ENCODE assay signal across 14 cellular contexts in the genomic region with DNA sequence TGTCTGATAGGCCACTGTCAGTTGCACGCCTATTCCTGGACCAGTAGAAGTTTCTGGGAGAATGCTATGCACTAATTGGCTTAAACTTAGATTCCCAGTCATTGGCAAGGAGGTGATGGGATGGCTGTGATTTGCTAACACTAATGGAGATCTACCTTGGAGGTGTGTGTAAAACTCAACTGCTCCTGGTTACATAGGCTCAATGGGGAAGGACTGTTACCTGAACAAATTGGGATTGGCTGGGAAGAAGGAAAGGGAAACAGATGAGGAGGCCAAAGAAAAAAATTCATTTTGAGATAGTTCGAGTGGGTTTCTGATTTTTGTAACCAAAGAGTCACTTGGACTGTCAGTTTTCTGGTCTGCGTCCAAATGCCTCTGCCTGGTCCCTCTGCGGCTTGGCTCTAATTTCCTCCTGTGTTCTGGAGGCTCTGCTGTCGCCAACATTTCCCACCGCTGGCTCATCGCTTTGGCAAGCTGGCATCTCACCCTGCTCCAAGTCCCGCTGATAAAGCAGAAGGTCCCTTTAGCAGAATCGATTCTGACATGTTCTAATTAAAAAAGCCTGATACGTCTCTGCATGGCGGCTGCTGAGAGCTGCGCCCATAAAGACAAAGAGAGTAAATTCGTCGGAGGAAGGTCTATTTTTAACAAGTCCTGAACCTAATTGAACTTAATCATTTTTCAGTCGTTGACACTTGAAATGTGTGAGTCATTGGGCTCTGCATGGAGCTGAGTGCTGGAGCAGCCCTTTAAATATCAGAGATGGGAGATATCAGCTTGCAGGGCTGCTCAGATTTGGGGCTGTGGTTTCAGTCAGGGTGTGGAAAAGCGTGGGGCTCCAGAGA. TPM values are rescaled to one million over a fixed set of nuclear protein-coding genes. Genes with fewer than 3 reads are reported as not detected.
A peak's percentile ranks its signal among the peaks of the same experiment; 100 is the strongest.
DNase-seq lines count a peak whose midpoint lies in the region; ATAC-seq and TF ChIP-seq lines count a peak whose summit lies in the region.
"Had no signal": no experiment of that assay in that cellular context is flagged by ENCODE, and none has a peak within 500 bp of the region (broad histone marks: within the 10 kb centered on the region; RNA-seq: fewer than 3 reads in every experiment).

No MANE protein-coding gene starts in this region.

- peak; percentile 86 for ATAC-seq in SK-N-SH treated with all-trans-retinoic acid at 6 μM for 48 hours
- ATAC-seq in HG03175 (IDR thresholded peaks at IDR 0.05; ENCODE audit: unreplicated experiment), result no peak

- H3K4me3 ChIP-seq in fibroblast of the aortic adventitia (ENCODE audit: low read depth, low read length), result no peak overlapping the region

- no peak for TF ChIP-seq CTCF in fibroblast of the aortic adventitia (IDR thresholded peaks at IDR 0.05; ENCODE audit: insufficient read depth, low read length)

- DNase-seq in HCEC 1CT (peak; percentile 34), fibroblast of the aortic adventitia (ENCODE audit: low read depth) (peak; percentile 89), retina (peak; percentile 45), SKM-1 treated with dmso at 0.1 percent for 144 hours (lab: John Stamatoyannopoulos, UW; ENCODE audit: unreplicated experiment) (no peak), LoVo (ENCODE audit: low spot score) (no peak)
- DNase-seq: Calu3; foreskin melanocyte; HFFc6; occipital lobe; stimulated activated CD4-positive, alpha-beta T cell treated with anti-CD3 and anti-CD28 coated beads, Interleukin-1b, Interleukin-23, amount 100 ng/mL, for 48 hours; stimulated activated naive CD4-positive, alpha-beta T cell treated with Interleukin-2 at 50 U/mL for 16 hours had no signal

TF ChIP-seq in SK-N-SH treated with all-trans-retinoic acid at 6 μM for 48 hours, 23 proteins besides CTCF, POLR2A, EP300 and RAD21:
- TF ChIP-seq ZFP30 (CRISPR knock-in tag; IDR thresholded peaks at IDR 0.05) (no peak), ZC3H10 (CRISPR knock-in tag; IDR thresholded peaks at IDR 0.05) (no peak), ISL1 (CRISPR knock-in tag; IDR thresholded peaks at IDR 0.05) (no peak), ZNF70 (CRISPR knock-in tag; IDR thresholded peaks at IDR 0.05) (no peak)

RNA-seq across cellular contexts. Expression of a gene that starts 2.0 kb away (rescaled TPM):
- not detected in 2 replicates for total RNA-seq in fibroblast of the aortic adventitia (ENCODE audit: low replicate concordance)
- total RNA-seq: Calu3, HFFc6, NCI-H460, occipital lobe had no signal

Comparison
In these comparisons a context has a peak if more than half of its experiments do, and no peak if none do; other contexts are left out.
1. DNase-seq: peak in HCEC 1CT (single experiment), fibroblast of the aortic adventitia (single experiment) and retina (single experiment); none in SKM-1 treated with dmso at 0.1 percent for 144 hours (single experiment) and LoVo (single experiment).